In the genomic region with DNA sequence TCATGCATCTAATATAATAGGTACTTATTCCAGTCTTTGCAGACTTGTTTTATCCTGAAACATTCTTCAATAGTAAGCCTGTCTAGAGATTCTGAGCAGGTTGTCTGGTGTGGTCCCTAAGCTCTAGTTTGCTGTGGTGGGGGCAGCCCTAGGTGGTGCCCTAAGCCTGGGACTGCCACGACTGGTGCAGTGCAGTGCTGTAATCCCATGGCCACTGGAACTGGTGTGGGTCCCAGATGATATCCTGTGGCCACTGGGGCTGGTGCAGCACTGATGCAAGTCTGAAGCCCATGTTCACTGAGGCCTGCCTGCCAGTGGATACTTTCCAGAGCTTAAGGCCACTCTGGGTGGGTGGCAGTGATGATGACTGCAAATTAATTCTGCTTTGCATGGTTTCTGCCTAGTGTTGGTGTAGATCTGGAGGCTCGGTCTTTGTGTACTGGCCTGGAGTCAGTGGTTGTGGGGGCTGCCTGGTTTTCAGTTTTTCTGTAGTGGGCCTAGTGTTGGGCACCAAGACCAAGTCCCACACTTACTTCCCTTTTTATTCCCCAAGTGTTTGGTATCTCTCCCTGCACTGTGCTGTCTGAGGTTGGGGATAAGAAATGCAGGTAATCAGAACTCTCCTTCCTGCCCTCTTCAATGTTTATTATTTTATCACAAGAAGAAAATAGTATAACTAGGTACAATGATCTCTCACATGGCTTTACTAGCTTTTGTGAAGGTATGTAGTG, we compare ENCODE assay signal across 8 cellular contexts. TPM values are rescaled to one million over a fixed set of nuclear protein-coding genes. Genes with fewer than 3 reads are reported as not detected.
"Had no signal": no experiment of that assay in that cellular context is flagged by ENCODE, and none has a peak within 500 bp of the region (broad histone marks: within the 10 kb centered on the region; RNA-seq: fewer than 3 reads in every experiment).

No MANE protein-coding gene starts in this region.

RNA-seq across cellular contexts. Expression of gene OR2G6, which starts 7.4 kb away (rescaled TPM):
- total RNA-seq: M059J, NCI-H460, OCI-LY7, PC-3, Peyer's patch, Right ventricle myocardium superior, SJSA1 had no signal
- polyA plus RNA-seq: SK-N-SH had no signal

RNA-seq across cellular contexts. Expression of gene OR2T5, which starts 12.1 kb away (rescaled TPM):
- total RNA-seq: M059J, NCI-H460, OCI-LY7, PC-3, Peyer's patch, Right ventricle myocardium superior, SJSA1 had no signal
- polyA plus RNA-seq: SK-N-SH had no signal

RNA-seq across cellular contexts. Expression of gene OR2T3, which starts 27.3 kb away (rescaled TPM):
- total RNA-seq: M059J, NCI-H460, OCI-LY7, PC-3, Peyer's patch, Right ventricle myocardium superior, SJSA1 had no signal
- polyA plus RNA-seq: SK-N-SH had no signal

RNA-seq across cellular contexts. Expression of gene OR2T2, which starts 55.0 kb away (rescaled TPM):
- total RNA-seq: M059J, NCI-H460, OCI-LY7, PC-3, Peyer's patch, Right ventricle myocardium superior, SJSA1 had no signal
- polyA plus RNA-seq: SK-N-SH had no signal
